Comparison of ENCODE assay signal across 13 cellular contexts in genomic region chr19:6340493-6341201, GRCh38. TPM values are rescaled to one million over a fixed set of nuclear protein-coding genes. Genes with fewer than 3 reads are reported as not detected.
A peak's percentile ranks its signal among the peaks of the same experiment; 100 is the strongest.
DNase-seq lines count a peak whose midpoint lies in the region; TF ChIP-seq lines count a peak whose summit lies in the region.
"Had no signal": no experiment of that assay in that cellular context is flagged by ENCODE, and none has a peak within 500 bp of the region (broad histone marks: within the 10 kb centered on the region; RNA-seq: fewer than 3 reads in every experiment).

No MANE protein-coding gene starts in this region.

- H3K4me3 Mint-ChIP-seq in activated CD4-positive, alpha-beta memory T cell treated with anti-CD3 and anti-CD28 coated beads for 36 hours: no peak overlapping the region
- H3K4me3 Mint-ChIP-seq in activated CD4-positive, alpha-beta memory T cell treated with anti-CD3 and anti-CD28 coated beads, Interleukin-2, amount 10 ng/mL, durations not matched to agents 7 days and 5 days: no peak overlapping the region
- H3K4me3 Mint-ChIP-seq in progenitor cell of endocrine pancreas (ENCODE audit: low read depth): no peak overlapping the region
- no peak overlapping the region for H3K4me3 Mint-ChIP-seq in activated naive CD4-positive, alpha-beta T cell treated with anti-CD3 and anti-CD28 coated beads, Interleukin-2, amount 10 ng/mL, durations not matched to agents 7 days and 5 days

- H3K9me3 Mint-ChIP-seq in activated CD4-positive, alpha-beta memory T cell treated with anti-CD3 and anti-CD28 coated beads for 36 hours: peaks cover 4% of the 10 kb centered on the region
- peaks cover 4% of the 10 kb centered on the region for H3K9me3 Mint-ChIP-seq in activated CD4-positive, alpha-beta memory T cell treated with anti-CD3 and anti-CD28 coated beads, Interleukin-2, amount 10 ng/mL, durations not matched to agents 7 days and 5 days
- no peaks in the 10 kb centered on the region for H3K9me3 Mint-ChIP-seq in progenitor cell of endocrine pancreas (ENCODE audit: low read depth)
- H3K9me3 Mint-ChIP-seq in activated naive CD4-positive, alpha-beta T cell treated with anti-CD3 and anti-CD28 coated beads, Interleukin-2, amount 10 ng/mL, durations not matched to agents 7 days and 5 days: peaks cover 6% of the 10 kb centered on the region

- no peaks in the 10 kb centered on the region for H3K36me3 ChIP-seq in hepatocyte (replicated peaks; ENCODE audit: insufficient read depth, low read depth)
- H3K36me3 ChIP-seq: uterus had no signal

- CTCF ChIA-PET in activated CD4-positive, alpha-beta memory T cell treated with anti-CD3 and anti-CD28 coated beads for 36 hours (lab: Charles Lee): no interaction called here
- CTCF ChIA-PET in activated CD4-positive, alpha-beta memory T cell treated with anti-CD3 and anti-CD28 coated beads, Interleukin-2, amount 10 ng/mL, durations not matched to agents 7 days and 5 days (lab: Charles Lee): interaction anchor here (0.7 kb wide), 1 partner anchor 437 kb away, joined by 4 read pairs; no protein-coding TSS in a partner anchor
- CTCF ChIA-PET in activated naive CD4-positive, alpha-beta T cell treated with anti-CD3 and anti-CD28 coated beads, Interleukin-2, amount 10 ng/mL, durations not matched to agents 7 days and 5 days (lab: Charles Lee): no interaction called here

- H3K4me1 ChIP-seq in hepatocyte (ENCODE audit: insufficient read depth): no peaks in the 10 kb centered on the region
- H3K4me1 ChIP-seq: uterus had no signal

- no peak overlapping the region for H3K27ac ChIP-seq in hepatocyte
- H3K27ac ChIP-seq: uterus had no signal

- DNase-seq in activated CD4-positive, alpha-beta memory T cell treated with anti-CD3 and anti-CD28 coated beads for 36 hours: peak; percentile 33
- no peak for DNase-seq in activated CD4-positive, alpha-beta memory T cell treated with anti-CD3 and anti-CD28 coated beads, Interleukin-2, amount 10 ng/mL, durations not matched to agents 7 days and 5 days
- peak; percentile 10 for DNase-seq in NB4 (ENCODE audit: low read depth)
- no peak for DNase-seq in progenitor cell of endocrine pancreas (ENCODE audit: low spot score, unreplicated experiment)
- DNase-seq in hepatocyte (ENCODE audit: low spot score): no peak
- DNase-seq in activated naive CD4-positive, alpha-beta T cell treated with anti-CD3 and anti-CD28 coated beads, Interleukin-2, amount 10 ng/mL, durations not matched to agents 7 days and 5 days: no peak
- DNase-seq: activated CD8-positive, alpha-beta memory T cell treated with anti-CD3 and anti-CD28 coated beads, Interleukin-2, amount 50 U/mL, for 4 hours; dermis blood vessel endothelial cell; NCI-H1105; NCI-H69; uterus had no signal

- intact Hi-C loops in activated CD4-positive, alpha-beta memory T cell treated with anti-CD3 and anti-CD28 coated beads for 36 hours (cut with micrococcal nuclease): no loop called here

- no peaks in the 10 kb centered on the region for H3K27me3 ChIP-seq in hepatocyte
- H3K27me3 ChIP-seq: uterus had no signal

- no peak for TF ChIP-seq POLR2A in NB4 (IDR thresholded peaks at IDR 0.05; ENCODE audit: extremely low read depth, insufficient read length)

- peaks cover 10% of the 10 kb centered on the region for H3K4me1 Mint-ChIP-seq in activated CD4-positive, alpha-beta memory T cell treated with anti-CD3 and anti-CD28 coated beads for 36 hours (ENCODE audit: low read depth)
- H3K4me1 Mint-ChIP-seq in activated CD4-positive, alpha-beta memory T cell treated with anti-CD3 and anti-CD28 coated beads, Interleukin-2, amount 10 ng/mL, durations not matched to agents 7 days and 5 days: no peaks in the 10 kb centered on the region
- no peaks in the 10 kb centered on the region for H3K4me1 Mint-ChIP-seq in progenitor cell of endocrine pancreas (ENCODE audit: low read depth)
- no peaks in the 10 kb centered on the region for H3K4me1 Mint-ChIP-seq in activated naive CD4-positive, alpha-beta T cell treated with anti-CD3 and anti-CD28 coated beads, Interleukin-2, amount 10 ng/mL, durations not matched to agents 7 days and 5 days

- H3K79me2 ChIP-seq in hepatocyte: no peaks in the 10 kb centered on the region

- no peak overlapping the region for H3K27ac Mint-ChIP-seq in activated CD4-positive, alpha-beta memory T cell treated with anti-CD3 and anti-CD28 coated beads for 36 hours
- H3K27ac Mint-ChIP-seq in activated CD4-positive, alpha-beta memory T cell treated with anti-CD3 and anti-CD28 coated beads, Interleukin-2, amount 10 ng/mL, durations not matched to agents 7 days and 5 days: no peak overlapping the region
- peak overlapping the region; percentile 46 for H3K27ac Mint-ChIP-seq in progenitor cell of endocrine pancreas
- H3K27ac Mint-ChIP-seq in activated naive CD4-positive, alpha-beta T cell treated with anti-CD3 and anti-CD28 coated beads, Interleukin-2, amount 10 ng/mL, durations not matched to agents 7 days and 5 days: no peak overlapping the region

- H3K36me3 Mint-ChIP-seq in activated CD4-positive, alpha-beta memory T cell treated with anti-CD3 and anti-CD28 coated beads for 36 hours: peaks cover 8% of the 10 kb centered on the region
- peaks cover 2% of the 10 kb centered on the region for H3K36me3 Mint-ChIP-seq in activated CD4-positive, alpha-beta memory T cell treated with anti-CD3 and anti-CD28 coated beads, Interleukin-2, amount 10 ng/mL, durations not matched to agents 7 days and 5 days (ENCODE audit: low read depth)
- H3K36me3 Mint-ChIP-seq in progenitor cell of endocrine pancreas (ENCODE audit: insufficient read depth): no peaks in the 10 kb centered on the region
- H3K36me3 Mint-ChIP-seq in activated naive CD4-positive, alpha-beta T cell treated with anti-CD3 and anti-CD28 coated beads, Interleukin-2, amount 10 ng/mL, durations not matched to agents 7 days and 5 days: peaks cover 10% of the 10 kb centered on the region

- POLR2A ChIA-PET in activated CD4-positive, alpha-beta memory T cell treated with anti-CD3 and anti-CD28 coated beads for 36 hours (lab: Charles Lee): no interaction called here
- POLR2A ChIA-PET in activated CD4-positive, alpha-beta memory T cell treated with anti-CD3 and anti-CD28 coated beads, Interleukin-2, amount 10 ng/mL, durations not matched to agents 7 days and 5 days (lab: Charles Lee): no interaction called here

- H3K9me2 ChIP-seq in hepatocyte (replicated peaks; ENCODE audit: insufficient read depth): no peaks in the 10 kb centered on the region

- H3K4me2 ChIP-seq in hepatocyte: no peak overlapping the region

- no peaks in the 10 kb centered on the region for H4K20me1 ChIP-seq in hepatocyte (ENCODE audit: insufficient read depth, poor library complexity, severe bottlenecking)

- 62% methylated on average over 14 of the region's 14 CpGs for WGBS in hepatocyte (ENCODE audit: low lambda C conversion rate, missing lambda C conversion rate)

- H3K4me3 ChIP-seq in NB4 (ENCODE audit: low read depth, low read length): no peak overlapping the region
- H3K4me3 ChIP-seq in hepatocyte: no peak overlapping the region
- H3K4me3 ChIP-seq: uterus had no signal

- H3K9me3 ChIP-seq in hepatocyte (ENCODE audit: low read depth): no peaks in the 10 kb centered on the region
- H3K9me3 ChIP-seq: uterus had no signal

- no peak for TF ChIP-seq CTCF in NB4 (IDR thresholded peaks at IDR 0.05; ENCODE audit: low read depth, low read length)
- TF ChIP-seq CTCF in progenitor cell of endocrine pancreas (IDR thresholded peaks at IDR 0.05; ENCODE audit: unreplicated experiment): peak; percentile 13
- TF ChIP-seq CTCF in hepatocyte (IDR thresholded peaks at IDR 0.05; ENCODE audit: poor library complexity): no peak

- H2AFZ ChIP-seq in hepatocyte: no peak overlapping the region

- H3K27me3 Mint-ChIP-seq in activated CD4-positive, alpha-beta memory T cell treated with anti-CD3 and anti-CD28 coated beads for 36 hours: no peaks in the 10 kb centered on the region
- H3K27me3 Mint-ChIP-seq in activated CD4-positive, alpha-beta memory T cell treated with anti-CD3 and anti-CD28 coated beads, Interleukin-2, amount 10 ng/mL, durations not matched to agents 7 days and 5 days: no peaks in the 10 kb centered on the region
- peaks cover 4% of the 10 kb centered on the region for H3K27me3 Mint-ChIP-seq in progenitor cell of endocrine pancreas
- no peaks in the 10 kb centered on the region for H3K27me3 Mint-ChIP-seq in activated naive CD4-positive, alpha-beta T cell treated with anti-CD3 and anti-CD28 coated beads, Interleukin-2, amount 10 ng/mL, durations not matched to agents 7 days and 5 days

RNA-seq across cellular contexts. Expression of gene ACER1, which starts 7.2 kb away (rescaled TPM):
- under 1 TPM in 1 of 2 experiments, not detected in 1; 0.14 TPM for total RNA-seq in activated CD4-positive, alpha-beta memory T cell treated with anti-CD3 and anti-CD28 coated beads for 36 hours
- total RNA-seq in activated CD4-positive, alpha-beta memory T cell treated with anti-CD3 and anti-CD28 coated beads, Interleukin-2, amount 10 ng/mL, durations not matched to agents 7 days and 5 days: under 1 TPM; 0.15 to 0.30 TPM
- total RNA-seq in progenitor cell of endocrine pancreas (not detected in 2 replicates), hepatocyte (not detected in 2 replicates)
- polyA plus RNA-seq in hepatocyte: not detected in 2 replicates
- total RNA-seq: dermis blood vessel endothelial cell, HT1080, omental fat pad had no signal

RNA-seq across cellular contexts. Expression of gene CLPP, which starts 20.7 kb away (rescaled TPM):
- 100 to 1,000 TPM; 171 to 177 TPM for total RNA-seq in activated CD4-positive, alpha-beta memory T cell treated with anti-CD3 and anti-CD28 coated beads for 36 hours
- total RNA-seq in activated CD4-positive, alpha-beta memory T cell treated with anti-CD3 and anti-CD28 coated beads, Interleukin-2, amount 10 ng/mL, durations not matched to agents 7 days and 5 days: 100 to 1,000 TPM; 136 to 147 TPM
- total RNA-seq in progenitor cell of endocrine pancreas: 58.0 and 61.3 TPM in 2 replicates
- 52.8 and 69.5 TPM in 2 replicates for total RNA-seq in hepatocyte
- 93.6 and 106 TPM in 2 replicates for polyA plus RNA-seq in hepatocyte

RNA-seq across cellular contexts. Expression of gene ALKBH7, which starts 31.9 kb away (rescaled TPM):
- total RNA-seq in activated CD4-positive, alpha-beta memory T cell treated with anti-CD3 and anti-CD28 coated beads for 36 hours: 10 to 100 TPM; 57.6 to 58.5 TPM
- total RNA-seq in activated CD4-positive, alpha-beta memory T cell treated with anti-CD3 and anti-CD28 coated beads, Interleukin-2, amount 10 ng/mL, durations not matched to agents 7 days and 5 days: 10 to 100 TPM; 52.0 to 52.5 TPM
- 72.1 and 79.1 TPM in 2 replicates for total RNA-seq in progenitor cell of endocrine pancreas
- 42.8 and 45.3 TPM in 2 replicates for total RNA-seq in hepatocyte
- polyA plus RNA-seq in hepatocyte: 99.3 and 116 TPM in 2 replicates

RNA-seq across cellular contexts. Expression of gene PSPN, which starts 35.1 kb away (rescaled TPM):
- 1 to 10 TPM; 1.6 to 2.0 TPM for total RNA-seq in activated CD4-positive, alpha-beta memory T cell treated with anti-CD3 and anti-CD28 coated beads for 36 hours
- total RNA-seq in activated CD4-positive, alpha-beta memory T cell treated with anti-CD3 and anti-CD28 coated beads, Interleukin-2, amount 10 ng/mL, durations not matched to agents 7 days and 5 days: 1 to 10 TPM; 2.3 to 2.7 TPM
- total RNA-seq in progenitor cell of endocrine pancreas (4.3 TPM in 2 replicates), hepatocyte (2.4 and 2.7 TPM in 2 replicates)
- polyA plus RNA-seq in hepatocyte: 1.5 and 2.7 TPM in 2 replicates

RNA-seq across cellular contexts. Expression of gene GTF2F1, which starts 52.3 kb away (rescaled TPM):
- 10 to 100 TPM; 67.0 to 70.9 TPM for total RNA-seq in activated CD4-positive, alpha-beta memory T cell treated with anti-CD3 and anti-CD28 coated beads for 36 hours
- total RNA-seq in activated CD4-positive, alpha-beta memory T cell treated with anti-CD3 and anti-CD28 coated beads, Interleukin-2, amount 10 ng/mL, durations not matched to agents 7 days and 5 days: 10 to 100 TPM; 75.5 to 79.8 TPM
- total RNA-seq in progenitor cell of endocrine pancreas (75.1 and 77.8 TPM in 2 replicates), hepatocyte (47.5 and 52.1 TPM in 2 replicates)
- 40.0 and 44.6 TPM in 2 replicates for polyA plus RNA-seq in hepatocyte

Comparison
In these comparisons a context has a peak if more than half of its experiments do, and no peak if none do; other contexts are left out.
1. DNase-seq: peak in activated CD4-positive, alpha-beta memory T cell treated with anti-CD3 and anti-CD28 coated beads for 36 hours (single experiment) and NB4 (single experiment); none in activated CD4-positive, alpha-beta memory T cell treated with anti-CD3 and anti-CD28 coated beads, Interleukin-2, amount 10 ng/mL, durations not matched to agents 7 days and 5 days (single experiment), progenitor cell of endocrine pancreas (single experiment), hepatocyte (single experiment) and activated naive CD4-positive, alpha-beta T cell treated with anti-CD3 and anti-CD28 coated beads, Interleukin-2, amount 10 ng/mL, durations not matched to agents 7 days and 5 days (single experiment).